8 cellular contexts compared by ENCODE assay signal in the genomic region with DNA sequence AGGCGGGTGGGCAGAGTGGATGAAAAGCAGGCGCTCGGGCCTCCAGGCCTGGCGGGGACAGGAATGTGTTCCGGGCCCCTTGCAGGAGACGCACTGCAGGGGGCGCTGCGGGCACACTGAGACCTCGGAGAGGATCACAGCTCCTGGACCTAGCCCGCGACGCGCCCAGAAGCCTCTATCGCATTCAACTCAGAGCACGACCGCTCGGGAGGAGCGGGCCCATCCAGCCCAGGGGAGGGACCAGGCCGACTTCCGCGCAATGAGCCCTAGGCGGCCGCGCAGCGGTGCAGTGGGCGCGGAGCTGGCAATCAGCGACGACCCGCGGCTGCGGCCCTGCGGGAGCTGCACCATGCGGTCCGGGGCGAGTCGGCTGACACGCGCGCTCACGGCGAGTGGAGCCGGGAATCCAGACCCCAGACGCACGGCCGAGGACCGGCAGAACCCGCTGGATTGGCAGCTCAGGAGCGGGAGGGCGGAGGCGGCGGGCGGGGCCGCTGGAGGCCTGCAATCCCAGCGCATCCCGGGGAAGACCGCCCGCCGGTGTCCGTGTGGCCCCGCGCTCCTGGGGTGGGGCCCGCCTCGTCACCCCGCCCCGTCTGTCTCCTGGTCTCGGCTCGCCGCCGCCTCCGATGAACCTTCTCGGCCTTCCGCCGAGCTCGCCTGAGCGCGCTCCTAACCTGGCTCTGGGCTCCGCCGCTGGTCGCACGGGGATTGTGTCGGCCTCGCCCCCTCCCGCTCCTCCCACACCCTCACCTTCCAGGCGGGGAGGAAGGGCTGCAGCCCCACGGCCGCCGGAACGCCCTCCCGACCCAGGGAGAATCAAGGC. TPM values are rescaled to one million over a fixed set of nuclear protein-coding genes. Genes with fewer than 3 reads are reported as not detected.
A peak's percentile ranks its signal among the peaks of the same experiment; 100 is the strongest.
DNase-seq lines count a peak whose midpoint lies in the region; ATAC-seq and TF ChIP-seq lines count a peak whose summit lies in the region.

No MANE protein-coding gene starts in this region.

- peak overlapping the region; percentile 91 for H3K27ac Mint-ChIP-seq in activated T-cell treated with anti-CD3 and anti-CD28 coated beads, Interleukin-2, amount 50 U/mL, for 72 hours
- H3K27ac Mint-ChIP-seq in naive B cell: peak overlapping the region in 5 of 6 donors; percentile 47 to 83 (median 69)
- peak overlapping the region; percentile 88 for H3K27ac Mint-ChIP-seq in stimulated activated effector memory CD8-positive, alpha-beta T cell treated with anti-CD3 and anti-CD28 coated beads, Interleukin-12 subunit alpha, Interleukin-12 subunit beta, amount 100 ng/mL, for 72 hours

- H3K36me3 ChIP-seq in KOPT-K1 (ENCODE audit: insufficient read depth, low read length): no peaks in the 10 kb centered on the region
- H3K36me3 ChIP-seq in Panc1 (ENCODE audit: control insufficient read depth, insufficient read depth, low read length): no peaks in the 10 kb centered on the region

- H3K4me3 Mint-ChIP-seq in activated T-cell treated with anti-CD3 and anti-CD28 coated beads, Interleukin-2, amount 50 U/mL, for 72 hours: peak overlapping the region; percentile 88 to 93
- peak overlapping the region; percentile 64 to 94 (median 90) for H3K4me3 Mint-ChIP-seq in naive B cell
- peak overlapping the region; percentile 81 for H3K4me3 Mint-ChIP-seq in stimulated activated effector memory CD8-positive, alpha-beta T cell treated with anti-CD3 and anti-CD28 coated beads, Interleukin-12 subunit alpha, Interleukin-12 subunit beta, amount 100 ng/mL, for 72 hours

- DNase-seq in EH (ENCODE audit: low read depth) (peak; percentile 97), Panc1 (ENCODE audit: low read depth, low spot score) (peak; percentile 78), fibroblast of gingiva (ENCODE audit: low read depth) (peak; percentile 89), naive B cell (peak; percentile 83)
- DNase-seq in activated T-cell treated with anti-CD3 and anti-CD28 coated beads, Interleukin-2, amount 50 U/mL, for 72 hours: peak; percentile 96 to 97
- DNase-seq in stimulated activated effector memory CD8-positive, alpha-beta T cell treated with anti-CD3 and anti-CD28 coated beads, Interleukin-12 subunit alpha, Interleukin-12 subunit beta, amount 100 ng/mL, for 72 hours (ENCODE audit: low spot score in 2 of 2): peak; percentile 94 to 96

- in situ Hi-C loops in Panc1 (cut with HindIII; ENCODE audit: low pct_unique_long_range_greater_than_20kb, low sequenced_read_pairs): no loop called here

- H3K9me3 ChIP-seq in KOPT-K1 (ENCODE audit: insufficient read depth, low read length, poor library complexity, severe bottlenecking) (no peaks in the 10 kb centered on the region), Panc1 (ENCODE audit: control insufficient read depth, insufficient read depth, low read depth, low read length) (no peaks in the 10 kb centered on the region)

- intact Hi-C loops in Panc1 (cut with micrococcal nuclease; ENCODE audit: unreplicated experiment): loop anchor here (1.0 kb wide), 1 partner anchor 185 kb away; no protein-coding TSS in a partner anchor

- H3K27ac ChIP-seq in KOPT-K1 (ENCODE audit: low read depth, low read length, poor library complexity, severe bottlenecking) (peak overlapping the region; percentile 54), Panc1 (ENCODE audit: low read length) (peak overlapping the region; percentile 80)

- peak overlapping the region; percentile 77 to 80 for H3K4me3 ChIP-seq in Panc1 (ENCODE audit: low read depth in 2 of 2, low read length in 2 of 2)

- POLR2A ChIA-PET in Panc1 (lab: Charles Lee): interaction anchor here (0.6 kb wide), 1 partner anchor 90 kb away, joined by 8 read pairs; no protein-coding TSS in a partner anchor

- TF ChIP-seq CTCF in Panc1 (IDR thresholded peaks at IDR 0.05): peak; percentile 99

- peaks cover 16% of the 10 kb centered on the region for H3K4me1 Mint-ChIP-seq in activated T-cell treated with anti-CD3 and anti-CD28 coated beads, Interleukin-2, amount 50 U/mL, for 72 hours (ENCODE audit: low read depth)
- peaks cover 11 to 15% (median 13%) of the 10 kb centered on the region in 3 donors for H3K4me1 Mint-ChIP-seq in naive B cell
- H3K4me1 Mint-ChIP-seq in stimulated activated effector memory CD8-positive, alpha-beta T cell treated with anti-CD3 and anti-CD28 coated beads, Interleukin-12 subunit alpha, Interleukin-12 subunit beta, amount 100 ng/mL, for 72 hours: peaks cover 20% of the 10 kb centered on the region

- no peaks in the 10 kb centered on the region for H3K36me3 Mint-ChIP-seq in activated T-cell treated with anti-CD3 and anti-CD28 coated beads, Interleukin-2, amount 50 U/mL, for 72 hours (ENCODE audit: insufficient read depth in 2 of 2)
- H3K36me3 Mint-ChIP-seq in naive B cell: no peaks in the 10 kb centered on the region
- H3K36me3 Mint-ChIP-seq in stimulated activated effector memory CD8-positive, alpha-beta T cell treated with anti-CD3 and anti-CD28 coated beads, Interleukin-12 subunit alpha, Interleukin-12 subunit beta, amount 100 ng/mL, for 72 hours: no peaks in the 10 kb centered on the region

- CTCF ChIA-PET in Panc1 (lab: Charles Lee): interaction anchor here (0.5 to 1.2 kb wide), 5 partner anchors 34 to 195 kb away, joined by 3 to 8 read pairs (median 4); no protein-coding TSS in a partner anchor

- no peaks in the 10 kb centered on the region for H3K27me3 ChIP-seq in Panc1 (ENCODE audit: control insufficient read depth, insufficient read depth, low read length)

- H3K9me3 Mint-ChIP-seq in activated T-cell treated with anti-CD3 and anti-CD28 coated beads, Interleukin-2, amount 50 U/mL, for 72 hours: no peaks in the 10 kb centered on the region
- no peaks in the 10 kb centered on the region for H3K9me3 Mint-ChIP-seq in naive B cell
- H3K9me3 Mint-ChIP-seq in stimulated activated effector memory CD8-positive, alpha-beta T cell treated with anti-CD3 and anti-CD28 coated beads, Interleukin-12 subunit alpha, Interleukin-12 subunit beta, amount 100 ng/mL, for 72 hours: no peaks in the 10 kb centered on the region

- H3K27me3 Mint-ChIP-seq in activated T-cell treated with anti-CD3 and anti-CD28 coated beads, Interleukin-2, amount 50 U/mL, for 72 hours (ENCODE audit: low read depth): no peaks in the 10 kb centered on the region
- peaks cover 10 to 30% (median 15%) of the 10 kb centered on the region in 3 donors for H3K27me3 Mint-ChIP-seq in naive B cell

- peak; percentile 90 for ATAC-seq in GM21825 (IDR thresholded peaks at IDR 0.05; ENCODE audit: unreplicated experiment)
- ATAC-seq in Panc1: peak; percentile 97
- peak; percentile 91 to 93 for ATAC-seq in activated T-cell treated with anti-CD3 and anti-CD28 coated beads, Interleukin-2, amount 50 U/mL, for 72 hours (replicated peaks in 1 of 2)
- ATAC-seq in naive B cell (ENCODE audit: low read depth in 2 of 2): peak; percentile 79
- ATAC-seq in stimulated activated effector memory CD8-positive, alpha-beta T cell treated with anti-CD3 and anti-CD28 coated beads, Interleukin-12 subunit alpha, Interleukin-12 subunit beta, amount 100 ng/mL, for 72 hours: peak; percentile 96

- H3K4me1 ChIP-seq in Panc1 (ENCODE audit: control insufficient read depth, insufficient read depth, low read length): peaks cover 25% of the 10 kb centered on the region

- no TSS peak for BruUV-seq in Panc1 (replicated peaks; lab: Mats Ljungman, UMichigan)

RNA-seq across cellular contexts. Expression of a gene that starts 33.5 kb away (rescaled TPM):
- total RNA-seq in Panc1 (2021; ENCODE audit: unreplicated experiment): 2.3 TPM
- polyA plus RNA-seq in Panc1 (2012; ENCODE audit: insufficient read length): 3.8 TPM
- total RNA-seq in activated T-cell treated with anti-CD3 and anti-CD28 coated beads, Interleukin-2, amount 50 U/mL, for 72 hours: not detected
- not detected for polyA plus RNA-seq in naive B cell (ENCODE audit: low read depth in 6 of 6)

Comparison
In these comparisons a context has a peak if more than half of its experiments do, and no peak if none do; other contexts are left out.
1. Peak in every context shown above with its lines: DNase-seq, ATAC-seq, H3K4me3 ChIP-seq and H3K27ac ChIP-seq.